In the genomic region with DNA sequence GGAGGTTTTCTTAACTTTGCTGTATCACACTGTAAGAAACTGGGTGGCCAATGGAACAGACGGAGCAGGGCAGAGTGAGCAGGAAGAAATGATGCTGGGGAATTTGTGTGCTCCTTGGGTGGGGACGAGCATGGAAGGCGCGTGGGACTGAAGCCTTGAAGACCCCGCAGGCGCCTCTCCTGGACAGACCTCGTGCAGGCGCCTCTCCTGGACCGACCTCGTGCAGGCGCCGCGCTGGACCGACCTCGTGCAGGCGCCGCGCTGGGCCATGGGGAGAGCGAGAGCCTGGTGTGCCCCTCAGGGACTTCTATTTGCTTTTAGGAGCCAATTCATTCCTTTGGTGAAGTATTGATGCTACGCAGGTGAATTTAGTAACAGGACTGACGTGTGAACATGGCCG, we compare ENCODE assay signal across 34 cellular contexts. TPM values are rescaled to one million over a fixed set of nuclear protein-coding genes. Genes with fewer than 3 reads are reported as not detected.
"Had no signal": no experiment of that assay in that cellular context is flagged by ENCODE, and none has a peak within 500 bp of the region (broad histone marks: within the 10 kb centered on the region; RNA-seq: fewer than 3 reads in every experiment).

No MANE protein-coding gene starts in this region.

- H3K27me3 ChIP-seq: ascending aorta, cardiac muscle cell, colonic mucosa had no signal

- H3K9me3 Mint-ChIP-seq: activated B cell treated with CpG ODN at 0.5 μM for 24 hours; activated CD4-positive, alpha-beta memory T cell treated with anti-CD3 and anti-CD28 coated beads, Interleukin-2, amount 10 ng/mL, durations not matched to agents 7 days and 5 days; activated T-cell treated with anti-CD3 and anti-CD28 coated beads, Interleukin-2, amount 50 U/mL, for 4 hours; activated T-helper 17 cell treated with anti-CD3 and anti-CD28 coated beads, Interleukin-2, amount 50 U/mL, for 72 hours; T-helper 2 cell treated with Interferon-gamma antibody and Interleukin-4, amounts not matched to agents 5 μg/mL and 100 μg/mL, for 36 hours had no signal

- DNase-seq: activated B cell treated with CpG ODN at 0.5 μM for 24 hours; activated CD4-positive, alpha-beta memory T cell treated with anti-CD3 and anti-CD28 coated beads, Interleukin-2, amount 10 ng/mL, durations not matched to agents 7 days and 5 days; activated CD4-positive, alpha-beta T cell treated with anti-CD3 and anti-CD28 coated beads for 48 hours; activated CD4-positive, alpha-beta T cell treated with anti-CD3 and anti-CD28 coated beads, Interleukin-2, amount 50 U/mL, for 4 hours; activated effector memory CD4-positive, alpha-beta T cell treated with Interleukin-2 at 50 U/mL for 16 hours; activated gamma-delta T cell treated with Interleukin-2 at 50 U/mL for 16 hours; activated naive CD4-positive, alpha-beta T cell treated with anti-CD3 and anti-CD28 coated beads, Interleukin-2, amount 50 U/mL, for 16 hours; activated naive CD4-positive, alpha-beta T cell treated with Interleukin-2 at 50 U/mL for 16 hours; activated T-cell treated with anti-CD3 and anti-CD28 coated beads, Interleukin-2, amount 50 U/mL, for 4 hours; central memory CD4-positive, alpha-beta T cell; cerebellar nuclear complex; colonic mucosa; effector CD8-positive, alpha-beta T cell; esophagus squamous epithelium; foreskin melanocyte; T-helper 1 cell; T-helper 17 cell; T1000; WERI-Rb-1 had no signal

- H3K27ac ChIP-seq: ascending aorta, breast epithelium, cardiac muscle cell, colonic mucosa, epithelial cell of prostate, esophagus squamous epithelium, gastroesophageal sphincter, WERI-Rb-1 had no signal

- H3K27me3 Mint-ChIP-seq: activated B cell treated with CpG ODN at 0.5 μM for 24 hours; activated T-helper 17 cell treated with anti-CD3 and anti-CD28 coated beads, Interleukin-2, amount 50 U/mL, for 72 hours had no signal

- H3K4me1 ChIP-seq: ascending aorta, breast epithelium, colonic mucosa, esophagus squamous epithelium, gastroesophageal sphincter had no signal

- H3K36me3 Mint-ChIP-seq: activated naive CD8-positive, alpha-beta T cell; brain had no signal

- H3K27ac Mint-ChIP-seq: activated B cell treated with CpG ODN at 0.5 μM for 24 hours; activated CD4-positive, alpha-beta memory T cell treated with anti-CD3 and anti-CD28 coated beads, Interleukin-2, amount 10 ng/mL, durations not matched to agents 7 days and 5 days; activated naive CD8-positive, alpha-beta T cell; activated T-helper 17 cell treated with anti-CD3 and anti-CD28 coated beads, Interleukin-2, amount 50 U/mL, for 72 hours; T-helper 17 cell; T-helper 2 cell treated with Interferon-gamma antibody and Interleukin-4, amounts not matched to agents 5 μg/mL and 100 μg/mL, for 36 hours had no signal

- H3K9me3 ChIP-seq: ascending aorta, breast epithelium, colonic mucosa, esophagus squamous epithelium, gastroesophageal sphincter had no signal

- ATAC-seq: activated CD4-positive, CD25-positive, alpha-beta regulatory T cell treated with anti-CD3 and anti-CD28 coated beads, Interleukin-2, amount 50 U/mL, for 24 hours; activated T-cell treated with anti-CD3 and anti-CD28 coated beads, Interleukin-2, amount 50 U/mL, for 4 hours; activated T-helper 17 cell treated with anti-CD3 and anti-CD28 coated beads, Interleukin-2, amount 50 U/mL, for 72 hours; gastroesophageal sphincter; T-helper 17 cell had no signal

- H3K4me3 ChIP-seq: ascending aorta, breast epithelium, cardiac muscle cell, colonic mucosa, esophagus squamous epithelium, gastroesophageal sphincter had no signal

- H3K4me3 Mint-ChIP-seq: activated B cell treated with CpG ODN at 0.5 μM for 24 hours; activated CD4-positive, alpha-beta memory T cell treated with anti-CD3 and anti-CD28 coated beads, Interleukin-2, amount 10 ng/mL, durations not matched to agents 7 days and 5 days; activated naive CD8-positive, alpha-beta T cell; activated T-cell treated with anti-CD3 and anti-CD28 coated beads, Interleukin-2, amount 50 U/mL, for 4 hours; activated T-helper 17 cell treated with anti-CD3 and anti-CD28 coated beads, Interleukin-2, amount 50 U/mL, for 72 hours; brain; T-helper 17 cell; T-helper 2 cell treated with Interferon-gamma antibody and Interleukin-4, amounts not matched to agents 5 μg/mL and 100 μg/mL, for 36 hours had no signal

- H3K4me1 Mint-ChIP-seq: activated B cell treated with CpG ODN at 0.5 μM for 24 hours; activated CD4-positive, alpha-beta memory T cell treated with anti-CD3 and anti-CD28 coated beads, Interleukin-2, amount 10 ng/mL, durations not matched to agents 7 days and 5 days; activated T-helper 17 cell treated with anti-CD3 and anti-CD28 coated beads, Interleukin-2, amount 50 U/mL, for 72 hours had no signal

- H3K36me3 ChIP-seq: ascending aorta, breast epithelium, cardiac muscle cell, colonic mucosa, esophagus squamous epithelium, gastroesophageal sphincter, WERI-Rb-1 had no signal

RNA-seq across cellular contexts. Expression of a gene that starts 8.9 kb away (rescaled TPM):
- total RNA-seq: activated B cell treated with CpG ODN at 0.5 μM for 24 hours; activated T-cell treated with anti-CD3 and anti-CD28 coated beads, Interleukin-2, amount 50 U/mL, for 4 hours; dermis microvascular lymphatic vessel endothelial cell; endothelial cell of umbilical vein; fibroblast of lung; fibroblast of villous mesenchyme; glomerular endothelial cell had no signal
- polyA plus RNA-seq: endothelial cell of umbilical vein, fibroblast of lung had no signal
